Comparison of ENCODE assay signal across 13 cellular contexts in genomic region chrX:7083021-7083420, GRCh38.
DNase-seq lines count a peak whose midpoint lies in the region; ATAC-seq, FAIRE-seq and TF ChIP-seq lines count a peak whose summit lies in the region.
"Had no signal": no experiment of that assay in that cellular context is flagged by ENCODE, and none has a peak within 500 bp of the region (broad histone marks: within the 10 kb centered on the region; RNA-seq: fewer than 3 reads in every experiment).

No MANE protein-coding gene starts in this region.

- intact Hi-C loops in left ventricle myocardium inferior (cut with micrococcal nuclease) (no loop called here), A673 (cut with micrococcal nuclease; ENCODE audit: unreplicated experiment) (no loop called here)

- peak; percentile 16; the same call in 2 of the 3 replicates for ATAC-seq in DND-41 (ENCODE audit: insufficient read depth, low read depth)

- peak; percentile 46 for FAIRE-seq in keratinocyte (lab: Jason Lieb, UNC)
- FAIRE-seq: H54 had no signal

- no peaks in the 10 kb centered on the region for H3K9me1 ChIP-seq in keratinocyte (ENCODE audit: control insufficient read depth, extremely low read depth, insufficient read depth, low read length)

- no TSS peak for BruUV-seq in A673 (replicated peaks; lab: Mats Ljungman, UMichigan)

- peak overlapping the region; percentile 71 to 97 (median 92) for H3K27ac ChIP-seq in BLaER1 treated with 17β-estradiol and CSF1 and Interleukin-3, amounts not matched to agents 10 nM and 100 nM
- H3K27ac ChIP-seq in DND-41 (ENCODE audit: low read length) (peak overlapping the region; percentile 99), keratinocyte (ENCODE audit: control insufficient read depth, insufficient read depth, low read length) (no peak overlapping the region), left ventricle myocardium inferior (replicated peaks) (no peak overlapping the region), A673 (ENCODE audit: low read depth, low read length, poor library complexity, severe bottlenecking) (no peak overlapping the region)

- peaks cover 0 to 13% (median 5%) of the 10 kb centered on the region in 11 experiments; a peak in 11 of 22 replicates for H3K9me3 ChIP-seq in BLaER1 treated with 17β-estradiol and CSF1 and Interleukin-3, amounts not matched to agents 10 nM and 100 nM (replicated peaks in 1 of 11)
- H3K9me3 ChIP-seq in DND-41 (ENCODE audit: insufficient read depth, low read length, severe bottlenecking) (no peaks in the 10 kb centered on the region), keratinocyte (ENCODE audit: control insufficient read depth, low read depth, low read length) (no peaks in the 10 kb centered on the region), left ventricle myocardium inferior (replicated peaks) (no peaks in the 10 kb centered on the region), MG63 (no peaks in the 10 kb centered on the region), A673 (ENCODE audit: low read depth, low read length, poor library complexity, severe bottlenecking) (no peaks in the 10 kb centered on the region)

- H3K79me2 ChIP-seq in DND-41 (ENCODE audit: insufficient read depth, low read length) (peaks cover 77% of the 10 kb centered on the region), keratinocyte (ENCODE audit: control insufficient read depth, insufficient read depth, low read length) (no peaks in the 10 kb centered on the region)

- no peak for TF ChIP-seq CTCF in DND-41 (IDR thresholded peaks at IDR 0.05; ENCODE audit: borderline replicate concordance, extremely low read depth, low read length, poor library complexity, severe bottlenecking)
- TF ChIP-seq CTCF in keratinocyte (optimal IDR thresholded peaks at IDR 0.05 in 1 of 3, IDR thresholded peaks at IDR 0.05 in 1 of 3, conservative IDR thresholded peaks at IDR 0.05 in 1 of 3; ENCODE audit: extremely low read depth in 1 of 3, insufficient read depth in 2 of 3, low read length in 3 of 3) = no peak
- TF ChIP-seq CTCF in left ventricle myocardium inferior (IDR thresholded peaks at IDR 0.05; ENCODE audit: borderline replicate concordance) = no peak
- no peak for TF ChIP-seq CTCF in A673 (conservative IDR thresholded peaks at IDR 0.05; ENCODE audit: low read depth, low read length)

- POLR2A ChIA-PET in A673 (lab: Charles Lee; ENCODE audit: low non-redundant PET) = no interaction called here

- peak overlapping the region; percentile 67 to 83 (median 76); a peak in 21 of 22 replicates for H3K9ac ChIP-seq in BLaER1 treated with 17β-estradiol and CSF1 and Interleukin-3, amounts not matched to agents 10 nM and 100 nM
- H3K9ac ChIP-seq in DND-41 (ENCODE audit: low read depth, low read length) (peak overlapping the region; percentile 71), keratinocyte (ENCODE audit: control insufficient read depth, extremely low read depth, insufficient read depth, low read length) (no peak overlapping the region)

- DNase-seq in DND-41 (peak; percentile 54), RPMI8226 (peak; percentile 81), keratinocyte (ENCODE audit: low read depth, low spot score) (no peak), left ventricle myocardium inferior (no peak), MG63 (no peak), NOMO-1 treated with dmso at 0.1 percent for 144 hours (lab: John Stamatoyannopoulos, UW; ENCODE audit: unreplicated experiment) (no peak), A673 (ENCODE audit: low spot score) (no peak)
- DNase-seq: islet precursor cell, NCI-H187 treated with DMSO at 0.1 percent for 48 hours, NCI-H774, SHP77 treated with DMSO at 0.1 percent for 48 hours had no signal

- H3K4me3 ChIP-seq in BLaER1 treated with 17β-estradiol and CSF1 and Interleukin-3, amounts not matched to agents 10 nM and 100 nM = peak overlapping the region in 9 of 10 experiments; percentile 6 to 60 (median 35); a peak in 13 of 20 replicates
- peak overlapping the region in 1 of 2 experiments; percentile 40; a peak in 1 of 4 replicates for H3K4me3 ChIP-seq in DND-41 (ENCODE audit: low read depth in 1 of 2, low read length in 2 of 2)
- H3K4me3 ChIP-seq in keratinocyte (ENCODE audit: control insufficient read depth in 2 of 3, extremely low read depth in 1 of 3, insufficient read depth in 2 of 3, low read depth in 1 of 3, low read length in 3 of 3) = no peak overlapping the region
- H3K4me3 ChIP-seq in left ventricle myocardium inferior = no peak overlapping the region
- no peak overlapping the region for H3K4me3 ChIP-seq in MG63
- H3K4me3 ChIP-seq in A673 (ENCODE audit: low read depth, low read length, poor library complexity, severe bottlenecking) = no peak overlapping the region

- no peaks in the 10 kb centered on the region; a peak in 1 of 22 replicates for H4K20me1 ChIP-seq in BLaER1 treated with 17β-estradiol and CSF1 and Interleukin-3, amounts not matched to agents 10 nM and 100 nM
- H4K20me1 ChIP-seq in DND-41 (ENCODE audit: insufficient read depth, low read length) (no peaks in the 10 kb centered on the region), keratinocyte (ENCODE audit: control insufficient read depth, extremely low read depth, insufficient read depth, low read length) (peaks cover 37% of the 10 kb centered on the region)

- peak overlapping the region; percentile 90 to 98 (median 94) for H3K4me2 ChIP-seq in BLaER1 treated with 17β-estradiol and CSF1 and Interleukin-3, amounts not matched to agents 10 nM and 100 nM
- H3K4me2 ChIP-seq in DND-41 (ENCODE audit: insufficient read depth, low read length) = peak overlapping the region; percentile 54
- no peak overlapping the region for H3K4me2 ChIP-seq in keratinocyte (ENCODE audit: control insufficient read depth, extremely low read depth, insufficient read depth, low read depth, low read length)

- CTCF ChIA-PET in A673 (lab: Charles Lee) = no interaction called here

- H3K27me3 ChIP-seq in BLaER1 treated with 17β-estradiol and CSF1 and Interleukin-3, amounts not matched to agents 10 nM and 100 nM = no peaks in the 10 kb centered on the region
- H3K27me3 ChIP-seq in DND-41 (ENCODE audit: insufficient read depth, low read length, poor library complexity) = no peaks in the 10 kb centered on the region
- no peaks in the 10 kb centered on the region for H3K27me3 ChIP-seq in keratinocyte (ENCODE audit: control insufficient read depth, extremely low read depth, insufficient read depth, low read length)
- H3K27me3 ChIP-seq in left ventricle myocardium inferior (ENCODE audit: low read depth) = no peaks in the 10 kb centered on the region
- H3K27me3 ChIP-seq in MG63 = no peaks in the 10 kb centered on the region
- no peaks in the 10 kb centered on the region for H3K27me3 ChIP-seq in A673 (replicated peaks; ENCODE audit: insufficient read depth, low read depth, low read length, poor library complexity)

- no peak overlapping the region for H2AFZ ChIP-seq in DND-41 (ENCODE audit: low read depth, low read length)
- H2AFZ ChIP-seq in keratinocyte (ENCODE audit: control insufficient read depth, low read length) = no peak overlapping the region

- peaks cover 0 to 24% (median 8%) of the 10 kb centered on the region in 11 experiments; a peak in 9 of 22 replicates for H3K36me3 ChIP-seq in BLaER1 treated with 17β-estradiol and CSF1 and Interleukin-3, amounts not matched to agents 10 nM and 100 nM
- H3K36me3 ChIP-seq in DND-41 (ENCODE audit: insufficient read depth, low read length) (peaks cover 34% of the 10 kb centered on the region), keratinocyte (ENCODE audit: control insufficient read depth in 2 of 2, extremely low read depth in 1 of 2, insufficient read depth in 2 of 2, low read length in 2 of 2) (peaks cover 2% of the 10 kb centered on the region in 2 experiments), left ventricle myocardium inferior (no peaks in the 10 kb centered on the region), MG63 (no peaks in the 10 kb centered on the region), A673 (ENCODE audit: insufficient read depth, low read length, poor library complexity, severe bottlenecking) (no peaks in the 10 kb centered on the region)

- dilution Hi-C loops in keratinocyte (cut with MboI; ENCODE audit: extremely low pct_ligation_motif_present, low sequenced_read_pairs) = no loop called here

- peaks cover 76 to 97% (median 83%) of the 10 kb centered on the region in 10 experiments for H3K4me1 ChIP-seq in BLaER1 treated with 17β-estradiol and CSF1 and Interleukin-3, amounts not matched to agents 10 nM and 100 nM
- H3K4me1 ChIP-seq in DND-41 (ENCODE audit: insufficient read depth, low read length) (peaks cover 98% of the 10 kb centered on the region), keratinocyte (ENCODE audit: control insufficient read depth, extremely low read depth, insufficient read depth, low read length) (peaks cover 12% of the 10 kb centered on the region), left ventricle myocardium inferior (no peaks in the 10 kb centered on the region), A673 (ENCODE audit: insufficient read depth, low read length, poor library complexity, severe bottlenecking) (no peaks in the 10 kb centered on the region)

Comparison
In these comparisons a context has a peak if more than half of its experiments do, and no peak if none do; other contexts are left out.
1. H3K27ac ChIP-seq: peak in BLaER1 treated with 17β-estradiol and CSF1 and Interleukin-3, amounts not matched to agents 10 nM and 100 nM (11 of 11) and DND-41 (single experiment); none in keratinocyte (single experiment), left ventricle myocardium inferior (single experiment) and A673 (single experiment).
2. H3K4me3 ChIP-seq: peak in BLaER1 treated with 17β-estradiol and CSF1 and Interleukin-3, amounts not matched to agents 10 nM and 100 nM (9 of 10); none in keratinocyte (0 of 3), left ventricle myocardium inferior (single experiment), MG63 (single experiment) and A673 (single experiment).
3. DNase-seq: peak in DND-41 (single experiment) and RPMI8226 (single experiment); none in keratinocyte (single experiment), left ventricle myocardium inferior (single experiment), MG63 (single experiment), NOMO-1 treated with dmso at 0.1 percent for 144 hours (single experiment) and A673 (single experiment).